In genomic region chr9:81844131-81844567, GRCh38 we compare ENCODE assay signal across 35 cellular contexts.
A peak's percentile ranks its signal among the peaks of the same experiment; 100 is the strongest.
DNase-seq lines count a peak whose midpoint lies in the region; ATAC-seq, FAIRE-seq and TF ChIP-seq lines count a peak whose summit lies in the region.
"Had no signal": no experiment of that assay in that cellular context is flagged by ENCODE, and none has a peak within 500 bp of the region (broad histone marks: within the 10 kb centered on the region; RNA-seq: fewer than 3 reads in every experiment).

No MANE protein-coding gene starts in this region.

- peaks cover 0 to 10% (median 0%) of the 10 kb centered on the region in 4 donors for H3K4me1 ChIP-seq in right lobe of liver
- H3K4me1 ChIP-seq: BE2C had no signal

- H3K36me3 Mint-ChIP-seq in activated naive CD4-positive, alpha-beta T cell treated with anti-CD3 and anti-CD28 coated beads, Interleukin-2, amount 50 U/mL, for 72 hours: no peaks in the 10 kb centered on the region
- H3K36me3 Mint-ChIP-seq: activated naive CD4-positive, alpha-beta T cell treated with anti-CD3 and anti-CD28 coated beads, Interleukin-2, amount 10 ng/mL, durations not matched to agents 7 days and 5 days; stimulated activated effector memory CD8-positive, alpha-beta T cell treated with anti-CD3 and anti-CD28 coated beads, Interleukin-12 subunit alpha, Interleukin-12 subunit beta, amount 100 ng/mL, for 72 hours had no signal

- peak; percentile 78 for DNase-seq in A172 (ENCODE audit: low spot score)
- DNase-seq in HK-2 (ENCODE audit: unreplicated experiment): peak; percentile 49
- peak; percentile 29 for DNase-seq in bronchial epithelial cell (ENCODE audit: low read depth)
- peak in 2 of 3 donors; percentile 54 to 57 for DNase-seq in right lobe of liver
- DNase-seq in activated CD4-positive, CD25-positive, alpha-beta regulatory T cell treated with anti-CD3 and anti-CD28 coated beads, Interleukin-2, amount 50 U/mL, for 72 hours: no peak
- no peak for DNase-seq in activated naive CD4-positive, alpha-beta T cell treated with anti-CD3 and anti-CD28 coated beads, Interleukin-2, amount 50 U/mL, for 72 hours (ENCODE audit: low spot score in 2 of 2)
- DNase-seq in NCI-H510A (lab: John Stamatoyannopoulos, UW): no peak
- DNase-seq: activated CD4-positive, alpha-beta T cell treated with anti-CD3 and anti-CD28 coated beads, Interleukin-2, amount 50 U/mL, for 1 hour; activated naive CD4-positive, alpha-beta T cell treated with anti-CD3 and anti-CD28 coated beads, Interleukin-2, amount 10 ng/mL, durations not matched to agents 7 days and 5 days; amygdala; BE2C; cortex of kidney; DMS79; esophagus squamous epithelium; HFFc6; Karpas-422; MV-4-11; NCI-H1694 treated with DMSO at 0.1 percent for 48 hours; NCI-H82; spleen; stimulated activated CD4-positive, alpha-beta T cell treated with anti-CD3 and anti-CD28 coated beads, Interleukin-2, amount 100 ng/mL, for 48 hours; WERI-Rb-1 had no signal

- H3K9me3 Mint-ChIP-seq in activated naive CD4-positive, alpha-beta T cell treated with anti-CD3 and anti-CD28 coated beads, Interleukin-2, amount 50 U/mL, for 72 hours: peaks cover 0 to 7% of the 10 kb centered on the region in 2 donors
- H3K9me3 Mint-ChIP-seq: activated T-helper 1 cell treated with anti-CD3 and anti-CD28 coated beads, Interleukin-12 subunit alpha, Interleukin-12 subunit beta, Interleukin-2, Interleukin-4 antibody, amounts not matched to agents 30 ng/mL and 10 ng/mL and 1 ng/mL, durations not matched to agents 14 hours and 24 hours and 36 hours; HFFc6 had no signal

- WGBS in right lobe of liver (ENCODE audit: insufficient coverage, low coverage, low lambda C conversion rate, missing lambda C conversion rate): no CpG with 5 or more reads among the region's 2 CpGs

- FAIRE-seq in bronchial epithelial cell (lab: Jason Lieb, UNC): peak; percentile 60
- FAIRE-seq: A204.1, frontal cortex, GM12892, GM19239, islet of Langerhans, urothelium cell line had no signal

- H3K4me3 ChIP-seq in bronchial epithelial cell (ENCODE audit: low read depth, low read length) (no peak overlapping the region), right lobe of liver (no peak overlapping the region)
- H3K4me3 ChIP-seq: cardiac muscle cell, esophagus squamous epithelium, spleen, suprapubic skin had no signal

- no peaks in the 10 kb centered on the region for H3K27me3 ChIP-seq in bronchial epithelial cell (ENCODE audit: control insufficient read depth, insufficient read depth, low read length)
- no peaks in the 10 kb centered on the region for H3K27me3 ChIP-seq in right lobe of liver
- H3K27me3 ChIP-seq: BE2C, esophagus squamous epithelium, spleen, suprapubic skin had no signal

- ATAC-seq in right lobe of liver (peak; percentile 87 to 89 (median 88)), GM18511 (IDR thresholded peaks at IDR 0.05; ENCODE audit: unreplicated experiment) (no peak)
- no peak for ATAC-seq in activated naive CD4-positive, alpha-beta T cell treated with anti-CD3 and anti-CD28 coated beads, Interleukin-2, amount 50 U/mL, for 72 hours
- ATAC-seq: Right ventricle myocardium inferior; stimulated activated effector memory CD8-positive, alpha-beta T cell treated with anti-CD3 and anti-CD28 coated beads, Interleukin-12 subunit alpha, Interleukin-12 subunit beta, amount 100 ng/mL, for 72 hours had no signal

- no peak for TF ChIP-seq CTCF in bronchial epithelial cell (IDR thresholded peaks at IDR 0.05; ENCODE audit: insufficient read depth, low read length, severe bottlenecking)
- no peak for TF ChIP-seq CTCF in right lobe of liver (IDR thresholded peaks at IDR 0.05)

- peak overlapping the region in 1 of 3 donors; percentile 37 for H3K27ac ChIP-seq in right lobe of liver
- H3K27ac ChIP-seq: cardiac muscle cell, esophagus squamous epithelium, spleen, suprapubic skin, WERI-Rb-1 had no signal

- no peaks in the 10 kb centered on the region for H3K9me3 ChIP-seq in right lobe of liver
- H3K9me3 ChIP-seq: BE2C, esophagus squamous epithelium, spleen, suprapubic skin had no signal

- intact Hi-C loops in right lobe of liver (cut with DNase I): no loop called here

- TF ChIP-seq POLR2A in right lobe of liver (IDR thresholded peaks at IDR 0.05): no peak

- H3K27ac Mint-ChIP-seq in activated naive CD4-positive, alpha-beta T cell treated with anti-CD3 and anti-CD28 coated beads, Interleukin-2, amount 50 U/mL, for 72 hours: no peak overlapping the region
- H3K27ac Mint-ChIP-seq: activated naive CD4-positive, alpha-beta T cell treated with anti-CD3 and anti-CD28 coated beads, Interleukin-2, amount 10 ng/mL, durations not matched to agents 7 days and 5 days; activated T-helper 1 cell treated with anti-CD3 and anti-CD28 coated beads, Interleukin-12 subunit alpha, Interleukin-12 subunit beta, Interleukin-2, Interleukin-4 antibody, amounts not matched to agents 30 ng/mL and 10 ng/mL and 1 ng/mL, durations not matched to agents 14 hours and 24 hours and 36 hours; stimulated activated effector memory CD8-positive, alpha-beta T cell treated with anti-CD3 and anti-CD28 coated beads, Interleukin-12 subunit alpha, Interleukin-12 subunit beta, amount 100 ng/mL, for 72 hours; T-helper 2 cell treated with Interferon-gamma antibody and Interleukin-4, amounts not matched to agents 5 μg/mL and 100 μg/mL, for 36 hours had no signal

- H3K36me3 ChIP-seq in bronchial epithelial cell (ENCODE audit: control insufficient read depth, insufficient read depth, low read length): no peaks in the 10 kb centered on the region
- no peaks in the 10 kb centered on the region for H3K36me3 ChIP-seq in right lobe of liver
- H3K36me3 ChIP-seq: BE2C, cardiac muscle cell, esophagus squamous epithelium, spleen, suprapubic skin, WERI-Rb-1 had no signal

Comparison
In these comparisons a context has a peak if more than half of its experiments do, and no peak if none do; other contexts are left out.
1. DNase-seq: peak in A172 (single experiment), HK-2 (single experiment), bronchial epithelial cell (single experiment) and right lobe of liver (2 of 3); none in activated CD4-positive, CD25-positive, alpha-beta regulatory T cell treated with anti-CD3 and anti-CD28 coated beads, Interleukin-2, amount 50 U/mL, for 72 hours (single experiment), activated naive CD4-positive, alpha-beta T cell treated with anti-CD3 and anti-CD28 coated beads, Interleukin-2, amount 50 U/mL, for 72 hours (0 of 2) and NCI-H510A (single experiment).
2. ATAC-seq: peak in right lobe of liver (4 of 4); none in activated naive CD4-positive, alpha-beta T cell treated with anti-CD3 and anti-CD28 coated beads, Interleukin-2, amount 50 U/mL, for 72 hours (0 of 2) and GM18511 (single experiment).